ENCODE assay signal across 8 cellular contexts in genomic region chr2:216034065-216034464, GRCh38. TPM values are rescaled to one million over a fixed set of nuclear protein-coding genes. Genes with fewer than 3 reads are reported as not detected.
A peak's percentile ranks its signal among the peaks of the same experiment; 100 is the strongest.
DNase-seq lines count a peak whose midpoint lies in the region; ATAC-seq and TF ChIP-seq lines count a peak whose summit lies in the region.

No MANE protein-coding gene starts in this region.

- H3K27me3 Mint-ChIP-seq in endothelial cell (ENCODE audit: unreplicated experiment) (peaks cover 4% of the 10 kb centered on the region), naive B cell (no peaks in the 10 kb centered on the region)

- H3K4me1 Mint-ChIP-seq in endothelial cell (ENCODE audit: unreplicated experiment) (peaks cover 13% of the 10 kb centered on the region), naive B cell (peaks cover 5 to 8% (median 8%) of the 10 kb centered on the region in 3 donors)
- H3K4me1 Mint-ChIP-seq in stimulated activated effector memory CD8-positive, alpha-beta T cell treated with anti-CD3 and anti-CD28 coated beads, Interleukin-12 subunit alpha, Interleukin-12 subunit beta, amount 100 ng/mL, for 72 hours = peaks cover 32% of the 10 kb centered on the region

- H3K27ac Mint-ChIP-seq in endothelial cell (ENCODE audit: unreplicated experiment) (no peak overlapping the region), naive B cell (peak overlapping the region in 1 of 6 donors; percentile 81)
- H3K27ac Mint-ChIP-seq in stimulated activated effector memory CD8-positive, alpha-beta T cell treated with anti-CD3 and anti-CD28 coated beads, Interleukin-12 subunit alpha, Interleukin-12 subunit beta, amount 100 ng/mL, for 72 hours = no peak overlapping the region

- peak; percentile 34 for ATAC-seq in HG03039 (IDR thresholded peaks at IDR 0.05; ENCODE audit: unreplicated experiment)
- ATAC-seq in naive B cell (ENCODE audit: low read depth in 2 of 2) = peak; percentile 70 to 79
- peak; percentile 48 for ATAC-seq in stimulated activated effector memory CD8-positive, alpha-beta T cell treated with anti-CD3 and anti-CD28 coated beads, Interleukin-12 subunit alpha, Interleukin-12 subunit beta, amount 100 ng/mL, for 72 hours

- H3K4me3 Mint-ChIP-seq in endothelial cell (ENCODE audit: unreplicated experiment) (no peak overlapping the region), naive B cell (no peak overlapping the region)
- no peak overlapping the region for H3K4me3 Mint-ChIP-seq in stimulated activated effector memory CD8-positive, alpha-beta T cell treated with anti-CD3 and anti-CD28 coated beads, Interleukin-12 subunit alpha, Interleukin-12 subunit beta, amount 100 ng/mL, for 72 hours

- no peaks in the 10 kb centered on the region for H3K9me3 Mint-ChIP-seq in endothelial cell (ENCODE audit: unreplicated experiment)
- H3K9me3 Mint-ChIP-seq in naive B cell = no peaks in the 10 kb centered on the region
- no peaks in the 10 kb centered on the region for H3K9me3 Mint-ChIP-seq in stimulated activated effector memory CD8-positive, alpha-beta T cell treated with anti-CD3 and anti-CD28 coated beads, Interleukin-12 subunit alpha, Interleukin-12 subunit beta, amount 100 ng/mL, for 72 hours

- DNase-seq in NCI-H2081 (lab: John Stamatoyannopoulos, UW) (peak; percentile 4 to 49), NCI-H2081 treated with DMSO at 0.1 percent for 48 hours (lab: John Stamatoyannopoulos, UW) (no peak), NCI-H748 treated with DMSO at 0.1 percent for 48 hours (lab: John Stamatoyannopoulos, UW) (peak; percentile 29), endothelial cell (ENCODE audit: low spot score) (peak; percentile 83), naive B cell (peak; percentile 63)
- DNase-seq in activated CD8-positive, alpha-beta memory T cell treated with anti-CD3 and anti-CD28 coated beads for 24 hours = peak; percentile 94
- peak; percentile 82 to 92 for DNase-seq in stimulated activated effector memory CD8-positive, alpha-beta T cell treated with anti-CD3 and anti-CD28 coated beads, Interleukin-12 subunit alpha, Interleukin-12 subunit beta, amount 100 ng/mL, for 72 hours (ENCODE audit: low spot score in 2 of 2)

- peak; percentile 96 for TF ChIP-seq CTCF in endothelial cell (IDR thresholded peaks at IDR 0.05; ENCODE audit: unreplicated experiment)

- H3K36me3 Mint-ChIP-seq in endothelial cell (ENCODE audit: low read depth, unreplicated experiment) (peaks cover 7% of the 10 kb centered on the region), naive B cell (peaks cover under 1 to 10% of the 10 kb centered on the region in 2 donors)
- peaks cover 23% of the 10 kb centered on the region for H3K36me3 Mint-ChIP-seq in stimulated activated effector memory CD8-positive, alpha-beta T cell treated with anti-CD3 and anti-CD28 coated beads, Interleukin-12 subunit alpha, Interleukin-12 subunit beta, amount 100 ng/mL, for 72 hours

RNA-seq across cellular contexts. Expression of gene MREG, which starts 20.7 kb away (rescaled TPM):
- total RNA-seq in endothelial cell (ENCODE audit: unreplicated experiment) = 26.1 TPM
- 1 to 10 TPM in 4 of 6 donors, under 1 TPM in 1, not detected in 1; 0.95 to 3.1 (median 2.3) TPM for polyA plus RNA-seq in naive B cell (ENCODE audit: low read depth in 6 of 6)

RNA-seq across cellular contexts. Expression of gene PECR, which starts 47.5 kb away (rescaled TPM):
- total RNA-seq in endothelial cell (ENCODE audit: unreplicated experiment) = 8.4 TPM
- 10 to 100 TPM; 20.7 to 37.3 (median 24.8) TPM for polyA plus RNA-seq in naive B cell (ENCODE audit: low read depth in 6 of 6)

RNA-seq across cellular contexts. Expression of gene TMEM169, which starts 47.7 kb away (rescaled TPM):
- total RNA-seq in endothelial cell (ENCODE audit: unreplicated experiment) = 3.2 TPM
- 1 to 10 TPM in 4 of 6 donors, under 1 TPM in 1, not detected in 1; 0.38 to 2.5 (median 1.2) TPM for polyA plus RNA-seq in naive B cell (ENCODE audit: low read depth in 6 of 6)
